ENCODE assay signal across 23 cellular contexts in genomic region chr12:68162374-68162773, GRCh38. TPM values are rescaled to one million over a fixed set of nuclear protein-coding genes. Genes with fewer than 3 reads are reported as not detected.
"Had no signal": no experiment of that assay in that cellular context is flagged by ENCODE, and none has a peak within 500 bp of the region (broad histone marks: within the 10 kb centered on the region; RNA-seq: fewer than 3 reads in every experiment).

No MANE protein-coding gene starts in this region.

- H3K9me3 Mint-ChIP-seq: activated T-cell treated with anti-CD3 and anti-CD28 coated beads, Interleukin-2, amount 50 U/mL, for 72 hours; endodermal cell; memory B cell; naive thymus-derived CD8-positive, alpha-beta T cell; stimulated activated memory B cell treated with anti-CD40 and anti-IgM and Interleukin-4, amounts not matched to agents 10 μg/mL and 1 μg/mL and 100 μg/mL, for 72 hours had no signal

- ATAC-seq: activated T-cell treated with anti-CD3 and anti-CD28 coated beads, Interleukin-2, amount 50 U/mL, for 72 hours; left ventricle myocardium superior; naive thymus-derived CD8-positive, alpha-beta T cell; pancreas; T-helper 17 cell had no signal

- DNase-seq: activated CD4-positive, alpha-beta T cell treated with anti-CD3 and anti-CD28 coated beads, Interleukin-2, amount 50 U/mL, for 4 hours; activated gamma-delta T cell; activated naive CD8-positive, alpha-beta T cell treated with anti-CD3 and anti-CD28 coated beads for 36 hours; activated T-cell treated with anti-CD3 and anti-CD28 coated beads, Interleukin-2, amount 50 U/mL, for 72 hours; amniotic stem cell; caudate nucleus; endodermal cell; erythroblast; head of caudate nucleus; kidney glomerular epithelial cell; left ventricle myocardium superior; naive thymus-derived CD8-positive, alpha-beta T cell; pancreas; sigmoid colon; spleen; stimulated activated CD4-positive, alpha-beta T cell treated with anti-CD3 and anti-CD28 coated beads, Interleukin-4, amount 100 ng/mL, for 4 hours; T-helper 17 cell; WERI-Rb-1 had no signal

- H3K27ac Mint-ChIP-seq: endodermal cell; memory B cell; naive thymus-derived CD8-positive, alpha-beta T cell; stimulated activated memory B cell treated with anti-CD40 and anti-IgM and Interleukin-4, amounts not matched to agents 10 μg/mL and 1 μg/mL and 100 μg/mL, for 72 hours; T-helper 17 cell had no signal

- H3K4me3 Mint-ChIP-seq: activated naive CD8-positive, alpha-beta T cell treated with anti-CD3 and anti-CD28 coated beads for 36 hours; endodermal cell; memory B cell; naive thymus-derived CD8-positive, alpha-beta T cell; stimulated activated memory B cell treated with anti-CD40 and anti-IgM and Interleukin-4, amounts not matched to agents 10 μg/mL and 1 μg/mL and 100 μg/mL, for 72 hours; T-helper 17 cell had no signal

- H3K36me3 Mint-ChIP-seq: naive thymus-derived CD8-positive, alpha-beta T cell; stimulated activated memory B cell treated with anti-CD40 and anti-IgM and Interleukin-4, amounts not matched to agents 10 μg/mL and 1 μg/mL and 100 μg/mL, for 72 hours had no signal

- H3K4me1 ChIP-seq: pancreas, sigmoid colon had no signal

- H3K27me3 Mint-ChIP-seq: activated naive CD8-positive, alpha-beta T cell treated with anti-CD3 and anti-CD28 coated beads for 36 hours; naive thymus-derived CD8-positive, alpha-beta T cell; stimulated activated memory B cell treated with anti-CD40 and anti-IgM and Interleukin-4, amounts not matched to agents 10 μg/mL and 1 μg/mL and 100 μg/mL, for 72 hours; T-helper 17 cell had no signal

- H3K4me3 ChIP-seq: pancreas, sigmoid colon, spleen had no signal

- H3K36me3 ChIP-seq: neutrophil, pancreas, sigmoid colon, spleen, WERI-Rb-1 had no signal

- H3K27ac ChIP-seq: neutrophil, pancreas, sigmoid colon, spleen, WERI-Rb-1 had no signal

- H3K27me3 ChIP-seq: pancreas, sigmoid colon, spleen had no signal

RNA-seq across cellular contexts. Expression of gene IFNG, which starts 2.8 kb away (rescaled TPM):
- total RNA-seq: dermis microvascular lymphatic vessel endothelial cell; endodermal cell; frontal cortex; left ventricle myocardium superior; naive thymus-derived CD8-positive, alpha-beta T cell; sigmoid colon had no signal
- polyA plus RNA-seq: pancreas had no signal
